In genomic region chr14:95577067-95577800, GRCh38 we compare ENCODE assay signal across 12 cellular contexts.
DNase-seq lines count a peak whose midpoint lies in the region; ATAC-seq and TF ChIP-seq lines count a peak whose summit lies in the region.
"Had no signal": no experiment of that assay in that cellular context is flagged by ENCODE, and none has a peak within 500 bp of the region (broad histone marks: within the 10 kb centered on the region; RNA-seq: fewer than 3 reads in every experiment).

No MANE protein-coding gene starts in this region.

- peak; percentile 93 for ATAC-seq in GM19438 (IDR thresholded peaks at IDR 0.05; ENCODE audit: low read depth, unreplicated experiment)
- peak; percentile 98 for ATAC-seq in HG02938 (IDR thresholded peaks at IDR 0.05; ENCODE audit: unreplicated experiment)

- H3K4me3 ChIP-seq in GM12865 (ENCODE audit: low read depth, low read length), result no peak overlapping the region

- no peak for TF ChIP-seq CTCF in GM12865 (IDR thresholded peaks at IDR 0.05; ENCODE audit: insufficient read depth, low read depth, low read length, missing control alignments)

- DNase-seq in GM12865 (ENCODE audit: low read depth) (peak; percentile 92), NAMALWA (ENCODE audit: low spot score) (peak; percentile 89), GF-D8 (lab: John Stamatoyannopoulos, UW) (no peak), activated gamma-delta T cell treated with Interleukin-2 at 50 U/mL for 16 hours (no peak), SHP77 (lab: John Stamatoyannopoulos, UW) (no peak)
- no peak for DNase-seq in activated effector memory CD4-positive, alpha-beta T cell treated with Interleukin-2 at 50 U/mL for 16 hours
- DNase-seq: erythroblast, islet precursor cell, NCI-H1092 treated with DMSO at 0.1 percent for 48 hours, RPMI8226 had no signal

Comparison
In these comparisons a context has a peak if more than half of its experiments do, and no peak if none do; other contexts are left out.
1. DNase-seq: peak in GM12865 (single experiment) and NAMALWA (single experiment); none in activated effector memory CD4-positive, alpha-beta T cell treated with Interleukin-2 at 50 U/mL for 16 hours (single experiment), GF-D8 (single experiment), activated gamma-delta T cell treated with Interleukin-2 at 50 U/mL for 16 hours (single experiment) and SHP77 (0 of 2).